ENCODE assay signal across 9 cellular contexts in genomic region chr6:28635547-28636158, GRCh38.
DNase-seq lines count a peak whose midpoint lies in the region; ATAC-seq and TF ChIP-seq lines count a peak whose summit lies in the region.
"Had no signal": no experiment of that assay in that cellular context is flagged by ENCODE, and none has a peak within 500 bp of the region (broad histone marks: within the 10 kb centered on the region; RNA-seq: fewer than 3 reads in every experiment).

No MANE protein-coding gene starts in this region.

- H3K9ac ChIP-seq in subcutaneous abdominal adipose tissue (ENCODE audit: low read length in 5 of 5), result no peak overlapping the region

- H3K4me1 ChIP-seq in subcutaneous abdominal adipose tissue (ENCODE audit: control insufficient read depth in 5 of 5, insufficient read depth in 5 of 5, low read length in 5 of 5), result peaks cover 2 to 16% (median 15%) of the 10 kb centered on the region in 5 donors
- peaks cover 11% of the 10 kb centered on the region for H3K4me1 ChIP-seq in CD8-positive, alpha-beta T cell (ENCODE audit: insufficient read depth, low read length)

- peak overlapping the region; percentile 70 for H3K4me3 Mint-ChIP-seq in activated naive CD4-positive, alpha-beta T cell treated with anti-CD3 and anti-CD28 coated beads for 36 hours
- H3K4me3 Mint-ChIP-seq in CD8-positive, alpha-beta T cell, result no peak overlapping the region
- H3K4me3 Mint-ChIP-seq: dendritic cell treated with granulocyte-macrophage colony-stimulating factor and Interleukin-4, amounts not matched to agents 40 ng/mL and 50 ng/mL, for 4 days had no signal

- CTCF ChIA-PET in activated naive CD4-positive, alpha-beta T cell treated with anti-CD3 and anti-CD28 coated beads for 36 hours (lab: Charles Lee), result no interaction called here
- CTCF ChIA-PET in CD8-positive, alpha-beta T cell (lab: Charles Lee), result no interaction called here

- H3K36me3 ChIP-seq in subcutaneous abdominal adipose tissue (ENCODE audit: control insufficient read depth in 5 of 5, insufficient read depth in 5 of 5, low read length in 5 of 5), result no peaks in the 10 kb centered on the region
- no peaks in the 10 kb centered on the region for H3K36me3 ChIP-seq in CD8-positive, alpha-beta T cell (ENCODE audit: insufficient read depth, low read length)

- no peak for ATAC-seq in CD8-positive, alpha-beta T cell

- H3K27me3 Mint-ChIP-seq in activated naive CD4-positive, alpha-beta T cell treated with anti-CD3 and anti-CD28 coated beads for 36 hours (ENCODE audit: low read depth), result peaks cover 77% of the 10 kb centered on the region
- peaks cover 64% of the 10 kb centered on the region for H3K27me3 Mint-ChIP-seq in CD8-positive, alpha-beta T cell (ENCODE audit: low read depth)

- peaks cover 0 to 32% (median 19%) of the 10 kb centered on the region in 5 donors for H3K27me3 ChIP-seq in subcutaneous abdominal adipose tissue (ENCODE audit: control insufficient read depth in 5 of 5, insufficient read depth in 4 of 5, low read length in 5 of 5)
- peaks cover 14% of the 10 kb centered on the region for H3K27me3 ChIP-seq in CD8-positive, alpha-beta T cell (ENCODE audit: insufficient read depth, low read length)

- TF ChIP-seq CTCF in WI38 (IDR thresholded peaks at IDR 0.05; ENCODE audit: low read depth, low read length), result no peak
- no peak for TF ChIP-seq CTCF in CD8-positive, alpha-beta T cell (IDR thresholded peaks at IDR 0.05)

- H3K9me3 ChIP-seq in subcutaneous abdominal adipose tissue (ENCODE audit: control insufficient read depth in 5 of 5, low read length in 5 of 5), result peaks cover 0 to 2% (median 0%) of the 10 kb centered on the region in 5 donors
- H3K9me3 ChIP-seq in CD8-positive, alpha-beta T cell (ENCODE audit: low read length), result no peaks in the 10 kb centered on the region

- DNase-seq in activated naive CD4-positive, alpha-beta T cell treated with anti-CD3 and anti-CD28 coated beads for 36 hours, result no peak
- DNase-seq in activated naive CD4-positive, alpha-beta T cell (lab: John Stamatoyannopoulos, UW), result no peak
- peak in 31 of 42 donors; percentile 6 to 71 (median 42) for DNase-seq in head of caudate nucleus
- no peak for DNase-seq in CD8-positive, alpha-beta T cell
- no peak for DNase-seq in SKM-1 treated with dmso at 0.1 percent for 144 hours (lab: John Stamatoyannopoulos, UW; ENCODE audit: unreplicated experiment)
- DNase-seq in MV-4-11 (lab: John Stamatoyannopoulos, UW), result no peak

- POLR2A ChIA-PET in CD8-positive, alpha-beta T cell (lab: Charles Lee), result no interaction called here

- intact Hi-C loops in activated naive CD4-positive, alpha-beta T cell treated with anti-CD3 and anti-CD28 coated beads for 36 hours (cut with micrococcal nuclease), result no loop called here
- intact Hi-C loops in head of caudate nucleus (cut with DNase I), result no loop called here
- intact Hi-C loops in CD8-positive, alpha-beta T cell (cut with DNase I, micrococcal nuclease), result no loop called here

- peaks cover 11% of the 10 kb centered on the region for H3K4me1 Mint-ChIP-seq in activated naive CD4-positive, alpha-beta T cell treated with anti-CD3 and anti-CD28 coated beads for 36 hours (ENCODE audit: low read depth)
- H3K4me1 Mint-ChIP-seq in CD8-positive, alpha-beta T cell (ENCODE audit: low read depth), result peaks cover 8% of the 10 kb centered on the region

- H3K9me3 Mint-ChIP-seq in activated naive CD4-positive, alpha-beta T cell treated with anti-CD3 and anti-CD28 coated beads for 36 hours, result no peaks in the 10 kb centered on the region
- H3K9me3 Mint-ChIP-seq in CD8-positive, alpha-beta T cell, result no peaks in the 10 kb centered on the region

- no peak overlapping the region for H3K27ac ChIP-seq in subcutaneous abdominal adipose tissue (ENCODE audit: low read depth, low read length)
- H3K27ac ChIP-seq in CD8-positive, alpha-beta T cell (ENCODE audit: low read depth, low read length), result no peak overlapping the region

- no peaks in the 10 kb centered on the region for H3K36me3 Mint-ChIP-seq in activated naive CD4-positive, alpha-beta T cell treated with anti-CD3 and anti-CD28 coated beads for 36 hours (ENCODE audit: low read depth)
- no peaks in the 10 kb centered on the region for H3K36me3 Mint-ChIP-seq in CD8-positive, alpha-beta T cell

- H3K27ac Mint-ChIP-seq in activated naive CD4-positive, alpha-beta T cell treated with anti-CD3 and anti-CD28 coated beads for 36 hours, result no peak overlapping the region
- no peak overlapping the region for H3K27ac Mint-ChIP-seq in CD8-positive, alpha-beta T cell
- H3K27ac Mint-ChIP-seq: dendritic cell treated with granulocyte-macrophage colony-stimulating factor and Interleukin-4, amounts not matched to agents 40 ng/mL and 50 ng/mL, for 4 days had no signal

- H3K4me3 ChIP-seq in WI38 (ENCODE audit: low read depth, low read length) (0 out of 2 replicates have a peak overlapping the region, but pooled peaks have one; percentile 10), subcutaneous abdominal adipose tissue (ENCODE audit: low read depth in 1 of 5, low read length in 5 of 5) (peak overlapping the region; percentile 43 to 91 (median 72))
- H3K4me3 ChIP-seq in CD8-positive, alpha-beta T cell (ENCODE audit: low read depth, low read length), result no peak overlapping the region

Comparison
In these comparisons a context has a peak if more than half of its experiments do, and no peak if none do; other contexts are left out.
1. DNase-seq: peak in head of caudate nucleus (31 of 42); none in activated naive CD4-positive, alpha-beta T cell treated with anti-CD3 and anti-CD28 coated beads for 36 hours (single experiment), activated naive CD4-positive, alpha-beta T cell (0 of 4), CD8-positive, alpha-beta T cell (0 of 7), SKM-1 treated with dmso at 0.1 percent for 144 hours (single experiment) and MV-4-11 (single experiment).